Comparison of ENCODE assay signal across 14 cellular contexts in genomic region chr19:12997967-12998940, GRCh38. TPM values are rescaled to one million over a fixed set of nuclear protein-coding genes. Genes with fewer than 3 reads are reported as not detected.
DNase-seq lines count a peak whose midpoint lies in the region; ATAC-seq and TF ChIP-seq lines count a peak whose summit lies in the region.
"Had no signal": no experiment of that assay in that cellular context is flagged by ENCODE, and none has a peak within 500 bp of the region (broad histone marks: within the 10 kb centered on the region; RNA-seq: fewer than 3 reads in every experiment).

No MANE protein-coding gene starts in this region.

- peaks cover 4% of the 10 kb centered on the region; the same call in 2 of the 3 replicates for H3K36me3 Mint-ChIP-seq in GM23338 (ENCODE audit: low read depth)
- no peaks in the 10 kb centered on the region for H3K36me3 Mint-ChIP-seq in progenitor cell of endocrine pancreas (ENCODE audit: insufficient read depth)

- H3K4me1 Mint-ChIP-seq in GM23338 (peaks cover 5% of the 10 kb centered on the region), progenitor cell of endocrine pancreas (ENCODE audit: low read depth) (peaks cover 4% of the 10 kb centered on the region)

- intact Hi-C loops in left lung (cut with DNase I), result loop anchor here in 1 of 2 donors (10.0 kb wide), 1 partner anchor 57 kb away; no protein-coding TSS in a partner anchor

- peaks cover 8% of the 10 kb centered on the region; the same call in 1 of the 2 replicates for H3F3A ChIP-seq in GM23338 (replicated peaks; ENCODE audit: low read depth)

- no peaks in the 10 kb centered on the region for H3K36me3 ChIP-seq in GM23338 (ENCODE audit: insufficient read depth)
- H3K36me3 ChIP-seq in left lung, result peaks cover 0 to 4% of the 10 kb centered on the region in 2 donors
- H3K36me3 ChIP-seq in subcutaneous abdominal adipose tissue (ENCODE audit: control insufficient read depth in 5 of 5, insufficient read depth in 5 of 5, low read length in 5 of 5), result peaks cover 0 to 11% (median 5%) of the 10 kb centered on the region in 5 donors

- no peaks in the 10 kb centered on the region; the same call in 1 of the 2 replicates for H4K20me1 ChIP-seq in GM23338 (replicated peaks; ENCODE audit: insufficient read depth)

- H3K27ac Mint-ChIP-seq in GM23338, result no peak overlapping the region
- H3K27ac Mint-ChIP-seq in progenitor cell of endocrine pancreas, result no peak overlapping the region
- H3K27ac Mint-ChIP-seq: activated B cell treated with CpG ODN at 0.5 μM for 24 hours had no signal

- peaks cover 76% of the 10 kb centered on the region for H3K27me3 Mint-ChIP-seq in GM23338 (ENCODE audit: insufficient read depth, low read depth, poor library complexity)
- H3K27me3 Mint-ChIP-seq in progenitor cell of endocrine pancreas, result peaks cover 75% of the 10 kb centered on the region

- no peak overlapping the region for H2AFZ ChIP-seq in GM23338

- TF ChIP-seq CTCF in GM23338 (conservative IDR thresholded peaks at IDR 0.05; ENCODE audit: low read depth in 2 of 2) (no peak), left lung (IDR thresholded peaks at IDR 0.05) (no peak), progenitor cell of endocrine pancreas (IDR thresholded peaks at IDR 0.05; ENCODE audit: unreplicated experiment) (no peak)

- H3K9ac ChIP-seq in subcutaneous abdominal adipose tissue (ENCODE audit: low read length in 5 of 5), result peak overlapping the region; percentile 21 to 88 (median 56)

- H3K27ac ChIP-seq in GM23338 (ENCODE audit: low read depth) (no peak overlapping the region), angular gyrus (ENCODE audit: low read depth, low read length) (peak overlapping the region; percentile 84), left lung (peak overlapping the region; percentile 81 to 84), subcutaneous abdominal adipose tissue (ENCODE audit: low read depth, low read length) (peak overlapping the region; percentile 90)

- H3K4me2 ChIP-seq in GM23338, result no peak overlapping the region
- H3K4me2 ChIP-seq: smooth muscle cell had no signal

- H3K4me1 ChIP-seq in GM23338 (ENCODE audit: insufficient read depth) (no peaks in the 10 kb centered on the region), left lung (peaks cover 30 to 43% of the 10 kb centered on the region in 2 donors), subcutaneous abdominal adipose tissue (ENCODE audit: control insufficient read depth in 5 of 5, insufficient read depth in 5 of 5, low read length in 5 of 5) (peaks cover 20 to 73% (median 58%) of the 10 kb centered on the region in 5 donors)

- no peak for DNase-seq in GM23338 (ENCODE audit: low spot score)
- DNase-seq in left lung, result no peak
- no peak for DNase-seq in activated gamma-delta T cell (lab: John Stamatoyannopoulos, UW)
- no peak for DNase-seq in Ammon's horn (ENCODE audit: low spot score)
- DNase-seq in progenitor cell of endocrine pancreas (ENCODE audit: low spot score, unreplicated experiment), result no peak
- DNase-seq: activated B cell treated with CpG ODN at 0.5 μM for 24 hours; activated effector memory CD4-positive, alpha-beta T cell treated with anti-CD3 and anti-CD28 coated beads, Interleukin-2, amount 50 U/mL, for 16 hours; kidney; NCI-H1092 had no signal

- H3K4me3 Mint-ChIP-seq in GM23338, result no peak overlapping the region; the same call in 2 of the 3 replicates
- H3K4me3 Mint-ChIP-seq in progenitor cell of endocrine pancreas (ENCODE audit: low read depth), result no peak overlapping the region

- H3K27me3 ChIP-seq in GM23338 (ENCODE audit: insufficient read depth) (peaks cover 81% of the 10 kb centered on the region), left lung (peaks cover 0 to 23% of the 10 kb centered on the region in 2 donors), subcutaneous abdominal adipose tissue (ENCODE audit: control insufficient read depth in 5 of 5, insufficient read depth in 4 of 5, low read length in 5 of 5) (no peaks in the 10 kb centered on the region)

- H3K9me3 Mint-ChIP-seq in GM23338 (peaks cover 5% of the 10 kb centered on the region; the same call in 1 of the 3 replicates), progenitor cell of endocrine pancreas (ENCODE audit: low read depth) (no peaks in the 10 kb centered on the region)
- H3K9me3 Mint-ChIP-seq: activated B cell treated with CpG ODN at 0.5 μM for 24 hours had no signal

- ATAC-seq in GM23338 (no peak), left lung (no peak), GM21619 (IDR thresholded peaks at IDR 0.05; ENCODE audit: unreplicated experiment) (no peak)

- H3K9me3 ChIP-seq in left lung (no peaks in the 10 kb centered on the region), subcutaneous abdominal adipose tissue (ENCODE audit: control insufficient read depth in 5 of 5, low read length in 5 of 5) (no peaks in the 10 kb centered on the region)

- H3K9me2 ChIP-seq in GM23338 (ENCODE audit: insufficient read depth), result no peaks in the 10 kb centered on the region

- H3K4me3 ChIP-seq in GM23338 (no peak overlapping the region), left lung (peak overlapping the region in 1 of 2 donors; percentile 63), subcutaneous abdominal adipose tissue (ENCODE audit: low read depth in 1 of 5, low read length in 5 of 5) (peak overlapping the region in 4 of 5 donors; percentile 78 to 94 (median 90))
- H3K4me3 ChIP-seq: smooth muscle cell had no signal

- no peaks in the 10 kb centered on the region for H3K79me2 ChIP-seq in GM23338 (replicated peaks; ENCODE audit: insufficient read depth)

TF ChIP-seq in GM23338, 12 proteins besides CTCF, POLR2A, EP300 and RAD21:
- TF ChIP-seq NANOG (IDR thresholded peaks at IDR 0.05; ENCODE audit: borderline replicate concordance) (no peak), EZH2phosphoT487 (IDR thresholded peaks at IDR 0.05; ENCODE audit: unreplicated experiment) (no peak), EZH2 (IDR thresholded peaks at IDR 0.05; ENCODE audit: low read depth, unreplicated experiment) (peak; percentile 52), STAT1 (IDR thresholded peaks at IDR 0.05; ENCODE audit: unreplicated experiment) (no peak), REST (IDR thresholded peaks at IDR 0.05; ENCODE audit: unreplicated experiment) (no peak), ZNF114 (CRISPR knock-in tag; IDR thresholded peaks at IDR 0.05) (no peak), ZNF331 (CRISPR knock-in tag; IDR thresholded peaks at IDR 0.05; ENCODE audit: low read depth) (no peak)

RNA-seq across cellular contexts. Expression of gene NFIX, which starts 3.0 kb away (rescaled TPM):
- total RNA-seq in GM23338 (2014; rRNA removed; shearing (Covaris generic)), result 0.14 and 1.2 TPM in 2 replicates
- polyA plus RNA-seq in GM23338 (2016; fragmentation: Nextera tagmentation; extraction: Ambion mirVana), result 0.06 and 0.31 TPM in 2 replicates
- total RNA-seq in left lung (100 to 1,000 TPM; 166 to 237 TPM), progenitor cell of endocrine pancreas (0.46 and 0.51 TPM in 2 replicates)

RNA-seq across cellular contexts. Expression of gene DAND5, which starts 28.9 kb away (rescaled TPM):
- total RNA-seq in GM23338 (2014; rRNA removed; shearing (Covaris generic)), result 0.28 TPM in 1 of 2 replicates, not detected in the other
- polyA plus RNA-seq in GM23338 (2016; fragmentation: Nextera tagmentation; extraction: Ambion mirVana), result 0.10 and 0.18 TPM in 2 replicates
- total RNA-seq in left lung, result under 1 TPM in 1 of 2 donors, not detected in 1; 0.13 TPM
- not detected in 2 replicates for total RNA-seq in progenitor cell of endocrine pancreas
- total RNA-seq: activated B cell treated with CpG ODN at 0.5 μM for 24 hours, G401, kidney, smooth muscle cell had no signal
- polyA plus RNA-seq: smooth muscle cell had no signal

RNA-seq across cellular contexts. Expression of gene GADD45GIP1, which starts 41.2 kb away (rescaled TPM):
- total RNA-seq in GM23338 (2014; rRNA removed; shearing (Covaris generic)), result 46.5 and 63.9 TPM in 2 replicates
- polyA plus RNA-seq in GM23338 (2016; fragmentation: Nextera tagmentation; extraction: Ambion mirVana), result 255 and 290 TPM in 2 replicates
- total RNA-seq in left lung, result 10 to 100 TPM; 14.7 to 20.5 TPM
- 16.8 and 20.8 TPM in 2 replicates for total RNA-seq in progenitor cell of endocrine pancreas

RNA-seq across cellular contexts. Expression of gene RAD23A, which starts 52.6 kb away (rescaled TPM):
- total RNA-seq in GM23338 (2014; rRNA removed; shearing (Covaris generic)), result 67.0 and 69.7 TPM in 2 replicates
- 121 and 127 TPM in 2 replicates for polyA plus RNA-seq in GM23338 (2016; fragmentation: Nextera tagmentation; extraction: Ambion mirVana)
- total RNA-seq in left lung (100 to 1,000 TPM in 1 of 2 donors, 10 to 100 TPM in 1; 74.8 to 118 TPM), progenitor cell of endocrine pancreas (70.4 and 78.8 TPM in 2 replicates)

RNA-seq across cellular contexts. Expression of gene CALR, which starts 59.8 kb away (rescaled TPM):
- 724 and 760 TPM in 2 replicates for total RNA-seq in GM23338 (2014; rRNA removed; shearing (Covaris generic))
- 1,131 and 1,182 TPM in 2 replicates for polyA plus RNA-seq in GM23338 (2016; fragmentation: Nextera tagmentation; extraction: Ambion mirVana)
- total RNA-seq in left lung (1,000 to 10,000 TPM; 1,387 to 1,778 TPM), progenitor cell of endocrine pancreas (707 and 730 TPM in 2 replicates)

Comparison
In these comparisons a context has a peak if more than half of its experiments do, and no peak if none do; other contexts are left out.
1. RNA of gene NFIX, which starts 3.0 kb away (total RNA-seq): 166 to 237 TPM in left lung; 0.46 to 0.51 TPM in progenitor cell of endocrine pancreas and 0.14 to 1.2 TPM in GM23338; every median in the first group is over 10 times any median in the second.